20 cellular contexts compared by ENCODE assay signal in genomic region chr11:125378596-125378995, GRCh38.
"Had no signal": no experiment of that assay in that cellular context is flagged by ENCODE, and none has a peak within 500 bp of the region (broad histone marks: within the 10 kb centered on the region; RNA-seq: fewer than 3 reads in every experiment).

No MANE protein-coding gene starts in this region.

- H3K9me3 ChIP-seq: left lung, stomach, suprapubic skin, transverse colon had no signal

- DNase-seq: activated B cell treated with CpG ODN at 0.5 μM for 24 hours; activated CD4-positive, alpha-beta T cell treated with anti-CD3 and anti-CD28 coated beads for 36 hours; activated CD4-positive, alpha-beta T cell treated with anti-CD3 and anti-CD28 coated beads, Interleukin-2, amount 50 U/mL, for 4 hours; activated CD8-positive, alpha-beta memory T cell treated with anti-CD3 and anti-CD28 coated beads, Interleukin-2, amount 50 U/mL, for 48 hours; activated effector memory CD4-positive, alpha-beta T cell treated with Interleukin-2 at 50 U/mL for 16 hours; activated naive CD4-positive, alpha-beta T cell treated with anti-CD3 and anti-CD28 coated beads for 36 hours; activated naive CD8-positive, alpha-beta T cell treated with anti-CD3 and anti-CD28 coated beads, Interleukin-2, amount 10 ng/mL, durations not matched to agents 7 days and 5 days; activated T-cell treated with anti-CD3 and anti-CD28 coated beads, Interleukin-2, amount 50 U/mL, for 48 hours; amniotic stem cell; effector CD4-positive, alpha-beta T cell; left lung; occipital lobe; stimulated activated CD4-positive, alpha-beta T cell treated with anti-CD3 and anti-CD28 coated beads, Interleukin-1b, Interleukin-23, amount 100 ng/mL, for 48 hours; stomach; T1000; transverse colon had no signal

- H3K27ac ChIP-seq: left lung, stomach, suprapubic skin, transverse colon had no signal

- H3K36me3 ChIP-seq: left lung, stomach, suprapubic skin, transverse colon had no signal

- H3K36me3 Mint-ChIP-seq: activated naive CD8-positive, alpha-beta T cell treated with anti-CD3 and anti-CD28 coated beads, Interleukin-2, amount 10 ng/mL, durations not matched to agents 7 days and 5 days; naive thymus-derived CD8-positive, alpha-beta T cell; stimulated activated effector memory CD8-positive, alpha-beta T cell treated with anti-CD3 and anti-CD28 coated beads, Interleukin-12 subunit alpha, Interleukin-12 subunit beta, amount 100 ng/mL, for 72 hours had no signal

- H3K9me3 Mint-ChIP-seq: activated B cell treated with CpG ODN at 0.5 μM for 24 hours; activated naive CD4-positive, alpha-beta T cell treated with anti-CD3 and anti-CD28 coated beads for 36 hours; activated naive CD8-positive, alpha-beta T cell treated with anti-CD3 and anti-CD28 coated beads, Interleukin-2, amount 10 ng/mL, durations not matched to agents 7 days and 5 days; naive thymus-derived CD8-positive, alpha-beta T cell; stimulated activated effector memory CD8-positive, alpha-beta T cell treated with anti-CD3 and anti-CD28 coated beads, Interleukin-12 subunit alpha, Interleukin-12 subunit beta, amount 100 ng/mL, for 72 hours had no signal

- H3K27me3 ChIP-seq: stomach, transverse colon had no signal

- H3K4me3 Mint-ChIP-seq: activated B cell treated with CpG ODN at 0.5 μM for 24 hours; activated CD4-positive, alpha-beta T cell treated with anti-CD3 and anti-CD28 coated beads for 36 hours; activated naive CD4-positive, alpha-beta T cell treated with anti-CD3 and anti-CD28 coated beads for 36 hours; activated naive CD8-positive, alpha-beta T cell treated with anti-CD3 and anti-CD28 coated beads, Interleukin-2, amount 10 ng/mL, durations not matched to agents 7 days and 5 days; naive thymus-derived CD8-positive, alpha-beta T cell; stimulated activated effector memory CD8-positive, alpha-beta T cell treated with anti-CD3 and anti-CD28 coated beads, Interleukin-12 subunit alpha, Interleukin-12 subunit beta, amount 100 ng/mL, for 72 hours had no signal

- H3K27ac Mint-ChIP-seq: activated B cell treated with CpG ODN at 0.5 μM for 24 hours; activated CD4-positive, alpha-beta T cell treated with anti-CD3 and anti-CD28 coated beads for 36 hours; activated naive CD4-positive, alpha-beta T cell treated with anti-CD3 and anti-CD28 coated beads for 36 hours; activated naive CD8-positive, alpha-beta T cell treated with anti-CD3 and anti-CD28 coated beads, Interleukin-2, amount 10 ng/mL, durations not matched to agents 7 days and 5 days; naive thymus-derived CD8-positive, alpha-beta T cell; stimulated activated effector memory CD8-positive, alpha-beta T cell treated with anti-CD3 and anti-CD28 coated beads, Interleukin-12 subunit alpha, Interleukin-12 subunit beta, amount 100 ng/mL, for 72 hours had no signal

- H3K4me3 ChIP-seq: left lung, lung, stomach, suprapubic skin, transverse colon had no signal

- H3K4me1 Mint-ChIP-seq: activated B cell treated with CpG ODN at 0.5 μM for 24 hours; activated CD4-positive, alpha-beta T cell treated with anti-CD3 and anti-CD28 coated beads for 36 hours; activated naive CD8-positive, alpha-beta T cell treated with anti-CD3 and anti-CD28 coated beads, Interleukin-2, amount 10 ng/mL, durations not matched to agents 7 days and 5 days; naive thymus-derived CD8-positive, alpha-beta T cell; stimulated activated effector memory CD8-positive, alpha-beta T cell treated with anti-CD3 and anti-CD28 coated beads, Interleukin-12 subunit alpha, Interleukin-12 subunit beta, amount 100 ng/mL, for 72 hours had no signal

- H3K4me1 ChIP-seq: transverse colon had no signal

- ATAC-seq: activated CD4-positive, alpha-beta T cell treated with anti-CD3 and anti-CD28 coated beads for 36 hours; left lung; naive thymus-derived CD8-positive, alpha-beta T cell; stimulated activated effector memory CD8-positive, alpha-beta T cell treated with anti-CD3 and anti-CD28 coated beads, Interleukin-12 subunit alpha, Interleukin-12 subunit beta, amount 100 ng/mL, for 72 hours had no signal
